19 cellular contexts compared by ENCODE assay signal in genomic region chr12:109307051-109307450, GRCh38. TPM values are rescaled to one million over a fixed set of nuclear protein-coding genes. Genes with fewer than 3 reads are reported as not detected.
A peak's percentile ranks its signal among the peaks of the same experiment; 100 is the strongest.
DNase-seq lines count a peak whose midpoint lies in the region; ATAC-seq and TF ChIP-seq lines count a peak whose summit lies in the region.
"Had no signal": no experiment of that assay in that cellular context is flagged by ENCODE, and none has a peak within 500 bp of the region (broad histone marks: within the 10 kb centered on the region; RNA-seq: fewer than 3 reads in every experiment).

No MANE protein-coding gene starts in this region.

- no peaks in the 10 kb centered on the region for H3K9me3 Mint-ChIP-seq in endodermal cell
- no peaks in the 10 kb centered on the region for H3K9me3 Mint-ChIP-seq in activated CD4-positive, alpha-beta T cell treated with anti-CD3 and anti-CD28 coated beads, Interleukin-2, amount 10 ng/mL, durations not matched to agents 24 days and 14 days
- H3K9me3 Mint-ChIP-seq: CD8-positive, alpha-beta T cell; GM23338 had no signal

- no peaks in the 10 kb centered on the region for H3K36me3 Mint-ChIP-seq in endodermal cell (ENCODE audit: low read depth)
- no peaks in the 10 kb centered on the region for H3K36me3 Mint-ChIP-seq in activated CD4-positive, alpha-beta T cell treated with anti-CD3 and anti-CD28 coated beads, Interleukin-2, amount 10 ng/mL, durations not matched to agents 24 days and 14 days (ENCODE audit: low read depth)
- H3K36me3 Mint-ChIP-seq: CD8-positive, alpha-beta T cell had no signal

- DNase-seq in NCI-H2227 (lab: John Stamatoyannopoulos, UW; ENCODE audit: unreplicated experiment), result peak; percentile 14
- DNase-seq in NCI-H2227 treated with DMSO at 0.1 percent for 48 hours (lab: John Stamatoyannopoulos, UW), result no peak
- DNase-seq in HuH-7.5 (ENCODE audit: low spot score), result peak; percentile 70
- peak; percentile 84 for DNase-seq in endodermal cell
- DNase-seq in aorta, result no peak
- DNase-seq in tibial artery, result no peak
- no peak for DNase-seq in activated CD4-positive, alpha-beta T cell treated with anti-CD3 and anti-CD28 coated beads, Interleukin-2, amount 10 ng/mL, durations not matched to agents 24 days and 14 days
- DNase-seq: CD8-positive, alpha-beta T cell; DMS79 treated with DMSO at 0.1 percent for 48 hours; MM.1S; NCI-H2029 treated with DMSO at 0.1 percent for 48 hours; NCI-H226; PC-3 had no signal

- no peak overlapping the region for H3K9ac ChIP-seq in endodermal cell (ENCODE audit: extremely low read depth, low read length, poor library complexity, severe bottlenecking)
- H3K9ac ChIP-seq: BLaER1 had no signal

- H3K4me3 Mint-ChIP-seq in endodermal cell, result no peak overlapping the region
- H3K4me3 Mint-ChIP-seq in activated CD4-positive, alpha-beta T cell treated with anti-CD3 and anti-CD28 coated beads, Interleukin-2, amount 10 ng/mL, durations not matched to agents 24 days and 14 days, result no peak overlapping the region
- H3K4me3 Mint-ChIP-seq: CD8-positive, alpha-beta T cell; GM23338 had no signal

- peaks cover 31% of the 10 kb centered on the region for H3K4me1 ChIP-seq in endodermal cell (ENCODE audit: control insufficient read depth, insufficient read depth, low read length)
- no peaks in the 10 kb centered on the region for H3K4me1 ChIP-seq in aorta (ENCODE audit: control insufficient read depth in 1 of 2, insufficient read depth in 2 of 2, low read length in 2 of 2)
- H3K4me1 ChIP-seq in tibial artery, result peaks cover 0 to 22% (median 16%) of the 10 kb centered on the region in 4 donors

- H3K27me3 ChIP-seq in endodermal cell (ENCODE audit: control insufficient read depth, insufficient read depth, low read length, poor library complexity, severe bottlenecking) (peaks cover 31% of the 10 kb centered on the region), aorta (ENCODE audit: control insufficient read depth in 1 of 2, insufficient read depth in 2 of 2, low read length in 1 of 2) (peaks cover 0 to 2% of the 10 kb centered on the region in 2 donors), tibial artery (peaks cover 0 to 86% of the 10 kb centered on the region in 2 donors)

- intact Hi-C loops in aorta (cut with DNase I), result no loop called here
- intact Hi-C loops in tibial artery (cut with DNase I; ENCODE audit: low total_unique reads), result no loop called here
- intact Hi-C loops in activated CD4-positive, alpha-beta T cell treated with anti-CD3 and anti-CD28 coated beads, Interleukin-2, amount 10 ng/mL, durations not matched to agents 24 days and 14 days (cut with micrococcal nuclease), result no loop called here

- peaks cover 42% of the 10 kb centered on the region for H3K27me3 Mint-ChIP-seq in endodermal cell (ENCODE audit: insufficient read depth)
- H3K27me3 Mint-ChIP-seq in activated CD4-positive, alpha-beta T cell treated with anti-CD3 and anti-CD28 coated beads, Interleukin-2, amount 10 ng/mL, durations not matched to agents 24 days and 14 days, result peaks cover 55% of the 10 kb centered on the region

- no peak overlapping the region for H3K4me3 ChIP-seq in endodermal cell (ENCODE audit: low read length)
- no peak overlapping the region for H3K4me3 ChIP-seq in aorta (ENCODE audit: low read length in 2 of 2)
- no peak overlapping the region for H3K4me3 ChIP-seq in tibial artery
- H3K4me3 ChIP-seq: BLaER1, GM12878, GM23338 had no signal

- ATAC-seq in aorta (ENCODE audit: low FRiP score), result peak; percentile 24
- no peak for ATAC-seq in GM21529 (IDR thresholded peaks at IDR 0.05; ENCODE audit: unreplicated experiment)
- ATAC-seq: CD8-positive, alpha-beta T cell; GM12878; GM23338; PC-3 had no signal

- H3K36me3 ChIP-seq in endodermal cell (ENCODE audit: control insufficient read depth, insufficient read depth, low read length) (no peaks in the 10 kb centered on the region), aorta (ENCODE audit: control insufficient read depth in 1 of 2, insufficient read depth in 2 of 2, low read length in 1 of 2) (no peaks in the 10 kb centered on the region), tibial artery (no peaks in the 10 kb centered on the region)
- H3K36me3 ChIP-seq: BLaER1 had no signal

- WGBS in endodermal cell (ENCODE audit: insufficient coverage in 1 of 2, insufficient read length in 1 of 2), 2 experiments, result 44 to 45% methylated on average over 5 to 9 of the region's 9 CpGs
- 77 to 79% methylated on average over 9 of the region's 9 CpGs for WGBS in aorta, 2 donors

- H3K9me3 ChIP-seq in endodermal cell (ENCODE audit: control insufficient read depth, low read length), result no peaks in the 10 kb centered on the region
- H3K9me3 ChIP-seq in aorta (ENCODE audit: control insufficient read depth, low read length), result no peaks in the 10 kb centered on the region
- H3K9me3 ChIP-seq in tibial artery, result no peaks in the 10 kb centered on the region
- H3K9me3 ChIP-seq: BLaER1 had no signal

- no peak overlapping the region for H3K27ac Mint-ChIP-seq in endodermal cell
- no peak overlapping the region for H3K27ac Mint-ChIP-seq in activated CD4-positive, alpha-beta T cell treated with anti-CD3 and anti-CD28 coated beads, Interleukin-2, amount 10 ng/mL, durations not matched to agents 24 days and 14 days
- H3K27ac Mint-ChIP-seq: CD8-positive, alpha-beta T cell; GM23338 had no signal

- H3K4me1 Mint-ChIP-seq in endodermal cell, result peaks cover 43% of the 10 kb centered on the region
- H3K4me1 Mint-ChIP-seq in activated CD4-positive, alpha-beta T cell treated with anti-CD3 and anti-CD28 coated beads, Interleukin-2, amount 10 ng/mL, durations not matched to agents 24 days and 14 days, result peaks cover 8% of the 10 kb centered on the region

- TF ChIP-seq CTCF in endodermal cell (conservative IDR thresholded peaks at IDR 0.05) (no peak), tibial artery (IDR thresholded peaks at IDR 0.05) (no peak)

- H3K27ac ChIP-seq in endodermal cell (ENCODE audit: low read depth, low read length) (no peak overlapping the region), aorta (ENCODE audit: low read depth in 1 of 2, low read length in 2 of 2) (no peak overlapping the region), tibial artery (no peak overlapping the region)
- H3K27ac ChIP-seq: BLaER1, RWPE1 had no signal

RNA-seq across cellular contexts. Expression of gene FOXN4, which starts 2.0 kb away (rescaled TPM):
- total RNA-seq in endodermal cell (under 1 TPM; 0.20 to 0.55 TPM), aorta (not detected)
- polyA plus RNA-seq in endodermal cell (2013, experiment 1 of 2), result 0.82 TPM
- 0.99 TPM for polyA plus RNA-seq in endodermal cell (2013, experiment 2 of 2)
- not detected for polyA plus RNA-seq in aorta
- not detected in 2 replicates for total RNA-seq in activated CD4-positive, alpha-beta T cell treated with anti-CD3 and anti-CD28 coated beads, Interleukin-2, amount 10 ng/mL, durations not matched to agents 24 days and 14 days
- total RNA-seq: A172; CD8-positive, alpha-beta T cell; GM12878; PC-3 had no signal
- polyA plus RNA-seq: GM12878 had no signal

RNA-seq across cellular contexts. Expression of gene MYO1H, which starts 40.6 kb away (rescaled TPM):
- total RNA-seq in endodermal cell (not detected), aorta (not detected)
- 0.32 TPM for polyA plus RNA-seq in endodermal cell (2013, experiment 1 of 2)
- polyA plus RNA-seq in endodermal cell (2013, experiment 2 of 2), result not detected
- not detected for polyA plus RNA-seq in aorta
- total RNA-seq in activated CD4-positive, alpha-beta T cell treated with anti-CD3 and anti-CD28 coated beads, Interleukin-2, amount 10 ng/mL, durations not matched to agents 24 days and 14 days, result not detected in 2 replicates
- total RNA-seq: A172; CD8-positive, alpha-beta T cell; GM12878; GM23338; PC-3 had no signal
- polyA plus RNA-seq: GM23338 had no signal

Comparison
In these comparisons a context has a peak if more than half of its experiments do, and no peak if none do; other contexts are left out.
1. DNase-seq: peak in NCI-H2227 (single experiment), HuH-7.5 (single experiment) and endodermal cell (single experiment); none in NCI-H2227 treated with DMSO at 0.1 percent for 48 hours (single experiment), aorta (0 of 2), tibial artery (0 of 2) and activated CD4-positive, alpha-beta T cell treated with anti-CD3 and anti-CD28 coated beads, Interleukin-2, amount 10 ng/mL, durations not matched to agents 24 days and 14 days (single experiment).